Comparison of ENCODE assay signal across 17 cellular contexts in the genomic region with DNA sequence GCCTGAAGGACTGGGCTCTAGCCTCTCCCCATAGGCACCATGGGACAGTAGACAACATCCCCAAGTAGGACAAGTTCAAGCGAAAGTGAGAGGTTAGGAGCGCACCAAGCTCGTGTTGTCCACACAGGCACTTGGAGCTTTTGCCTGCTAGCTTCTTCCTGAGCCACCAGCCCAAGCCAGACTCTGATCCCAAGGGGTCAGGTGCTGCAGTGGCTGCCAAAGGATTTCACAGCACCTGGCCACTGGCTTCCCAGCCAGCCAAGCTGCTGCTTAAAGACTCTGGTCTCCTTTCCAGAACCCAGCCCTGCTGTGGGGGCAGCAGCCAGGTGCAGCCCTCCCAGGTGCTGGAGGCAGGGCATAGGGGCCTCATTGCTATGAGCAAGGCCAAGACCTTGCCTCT.
"Had no signal": no experiment of that assay in that cellular context is flagged by ENCODE, and none has a peak within 500 bp of the region (broad histone marks: within the 10 kb centered on the region; RNA-seq: fewer than 3 reads in every experiment).

No MANE protein-coding gene starts in this region.

- H3K4me3 ChIP-seq: esophagus squamous epithelium, left lung, lower lobe of right lung, ovary, testis, tibial nerve, upper lobe of right lung, vagina had no signal

- H3K4me1 ChIP-seq: esophagus squamous epithelium, left lung, lower lobe of right lung, testis, tibial nerve, upper lobe of right lung, vagina had no signal

- DNase-seq: dermis blood vessel endothelial cell; esophagus squamous epithelium; foreskin fibroblast; immature natural killer cell; left lung; lower lobe of right lung; natural killer cell; nucleus accumbens; ovary; right cardiac atrium; small intestine; stimulated activated CD4-positive, alpha-beta T cell treated with anti-CD3 and anti-CD28 coated beads, Interleukin-2, amount 100 ng/mL, for 48 hours; stimulated activated naive CD8-positive, alpha-beta T cell treated with anti-CD3 and anti-CD28 coated beads, Interleukin-15, amount 100 ng/mL, for 72 hours; testis; upper lobe of right lung had no signal

- H3K9me3 ChIP-seq: esophagus squamous epithelium, left lung, lower lobe of right lung, ovary, testis, tibial nerve, upper lobe of right lung, vagina had no signal

- ATAC-seq: left lung; natural killer cell; right cardiac atrium; stimulated activated naive CD8-positive, alpha-beta T cell treated with anti-CD3 and anti-CD28 coated beads, Interleukin-15, amount 100 ng/mL, for 72 hours; upper lobe of right lung had no signal

- H3K27me3 ChIP-seq: left lung, ovary, testis, tibial nerve, upper lobe of right lung, vagina had no signal

- H3K36me3 ChIP-seq: esophagus squamous epithelium, left lung, lower lobe of right lung, ovary, tibial nerve, upper lobe of right lung, vagina had no signal

- H3K27ac ChIP-seq: esophagus squamous epithelium, left lung, lower lobe of right lung, ovary, testis, tibial nerve, upper lobe of right lung, vagina had no signal
